37 cellular contexts compared by ENCODE assay signal in the genomic region with DNA sequence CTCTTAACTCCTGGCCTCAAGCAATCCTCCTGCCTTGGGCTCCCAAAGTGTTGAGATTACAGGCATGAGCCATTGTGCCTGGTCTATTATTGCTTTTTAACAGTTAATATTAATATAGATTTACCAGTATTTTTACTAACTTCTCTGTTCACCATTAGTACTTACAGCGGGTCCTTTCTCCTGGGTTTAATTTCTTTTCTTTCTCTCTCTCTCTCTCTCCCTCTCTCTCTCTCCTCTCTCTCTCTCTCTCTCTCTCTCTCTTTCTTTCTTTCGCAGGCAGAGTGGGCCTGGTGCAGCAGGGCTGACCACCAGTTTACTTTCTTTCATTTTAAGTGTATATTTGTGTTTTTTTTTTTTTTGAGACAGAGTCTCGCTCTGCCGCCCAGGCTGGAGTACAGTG.
"Had no signal": no experiment of that assay in that cellular context is flagged by ENCODE, and none has a peak within 500 bp of the region (broad histone marks: within the 10 kb centered on the region; RNA-seq: fewer than 3 reads in every experiment).

No MANE protein-coding gene starts in this region.

- H3K4me1 ChIP-seq: adrenal gland, ascending aorta, body of pancreas, breast epithelium had no signal

- H3K9me3 Mint-ChIP-seq: activated naive CD4-positive, alpha-beta T cell treated with anti-CD3 and anti-CD28 coated beads for 36 hours; activated naive CD4-positive, alpha-beta T cell treated with anti-CD3 and anti-CD28 coated beads, Interleukin-2, amount 10 ng/mL, durations not matched to agents 7 days and 5 days; activated naive CD4-positive, alpha-beta T cell treated with anti-CD3 and anti-CD28 coated beads, Interleukin-2, amount 50 U/mL, for 24 hours; activated naive CD4-positive, alpha-beta T cell treated with anti-CD3 and anti-CD28 coated beads, Interleukin-2, amount 50 U/mL, for 72 hours; activated naive CD8-positive, alpha-beta T cell treated with anti-CD3 and anti-CD28 coated beads for 36 hours; activated naive CD8-positive, alpha-beta T cell treated with anti-CD3 and anti-CD28 coated beads, Interleukin-2, amount 10 ng/mL, durations not matched to agents 7 days and 5 days; activated naive CD8-positive, alpha-beta T cell treated with anti-CD3 and anti-CD28 coated beads, Interleukin-2, amount 50 U/mL, for 24 hours; activated T-cell treated with anti-CD3 and anti-CD28 coated beads, Interleukin-2, amount 50 U/mL, for 24 hours; activated T-cell treated with anti-CD3 and anti-CD28 coated beads, Interleukin-2, amount 50 U/mL, for 4 hours; activated T-cell treated with anti-CD3 and anti-CD28 coated beads, Interleukin-2, amount 50 U/mL, for 72 hours; activated T-helper 1 cell treated with anti-CD3 and anti-CD28 coated beads, Interleukin-12 subunit alpha, Interleukin-12 subunit beta, Interleukin-2, Interleukin-4 antibody, amounts not matched to agents 30 ng/mL and 10 ng/mL and 1 ng/mL, durations not matched to agents 14 hours and 24 hours and 36 hours; activated T-helper 17 cell treated with anti-CD3 and anti-CD28 coated beads, Interleukin-2, amount 50 U/mL, for 72 hours; activated T-helper 2 cell treated with anti-CD3 and anti-CD28 coated beads, Interferon-gamma antibody, Interleukin-2, Interleukin-4, amounts not matched to agents 10 μg/mL and 5 μg/mL and 100 μg/mL, durations not matched to agents 14 hours and 24 hours and 36 hours; central memory CD8-positive, alpha-beta T cell had no signal

- H3K27ac ChIP-seq: adrenal gland, ascending aorta, body of pancreas, brain microvascular endothelial cell, breast epithelium, cardiac muscle cell had no signal

- H3K27me3 Mint-ChIP-seq: activated naive CD8-positive, alpha-beta T cell treated with anti-CD3 and anti-CD28 coated beads for 36 hours; activated naive CD8-positive, alpha-beta T cell treated with anti-CD3 and anti-CD28 coated beads, Interleukin-2, amount 50 U/mL, for 24 hours; brain had no signal

- H3K9me3 ChIP-seq: adrenal gland, ascending aorta, body of pancreas, breast epithelium had no signal

- H3K27ac Mint-ChIP-seq: activated naive CD4-positive, alpha-beta T cell treated with anti-CD3 and anti-CD28 coated beads for 36 hours; activated naive CD4-positive, alpha-beta T cell treated with anti-CD3 and anti-CD28 coated beads, Interleukin-2, amount 10 ng/mL, durations not matched to agents 7 days and 5 days; activated naive CD4-positive, alpha-beta T cell treated with anti-CD3 and anti-CD28 coated beads, Interleukin-2, amount 50 U/mL, for 24 hours; activated naive CD4-positive, alpha-beta T cell treated with anti-CD3 and anti-CD28 coated beads, Interleukin-2, amount 50 U/mL, for 72 hours; activated naive CD8-positive, alpha-beta T cell; activated naive CD8-positive, alpha-beta T cell treated with anti-CD3 and anti-CD28 coated beads for 36 hours; activated naive CD8-positive, alpha-beta T cell treated with anti-CD3 and anti-CD28 coated beads, Interleukin-2, amount 10 ng/mL, durations not matched to agents 7 days and 5 days; activated naive CD8-positive, alpha-beta T cell treated with anti-CD3 and anti-CD28 coated beads, Interleukin-2, amount 50 U/mL, for 24 hours; activated T-cell treated with anti-CD3 and anti-CD28 coated beads, Interleukin-2, amount 50 U/mL, for 24 hours; activated T-cell treated with anti-CD3 and anti-CD28 coated beads, Interleukin-2, amount 50 U/mL, for 72 hours; activated T-helper 1 cell treated with anti-CD3 and anti-CD28 coated beads, Interleukin-12 subunit alpha, Interleukin-12 subunit beta, Interleukin-2, Interleukin-4 antibody, amounts not matched to agents 30 ng/mL and 10 ng/mL and 1 ng/mL, durations not matched to agents 14 hours and 24 hours and 36 hours; activated T-helper 17 cell treated with anti-CD3 and anti-CD28 coated beads, Interleukin-2, amount 50 U/mL, for 72 hours; activated T-helper 2 cell treated with anti-CD3 and anti-CD28 coated beads, Interferon-gamma antibody, Interleukin-2, Interleukin-4, amounts not matched to agents 10 μg/mL and 5 μg/mL and 100 μg/mL, durations not matched to agents 14 hours and 24 hours and 36 hours; brain had no signal

- H3K4me1 Mint-ChIP-seq: activated naive CD4-positive, alpha-beta T cell treated with anti-CD3 and anti-CD28 coated beads, Interleukin-2, amount 10 ng/mL, durations not matched to agents 7 days and 5 days; activated naive CD4-positive, alpha-beta T cell treated with anti-CD3 and anti-CD28 coated beads, Interleukin-2, amount 50 U/mL, for 24 hours; activated naive CD8-positive, alpha-beta T cell treated with anti-CD3 and anti-CD28 coated beads for 36 hours; activated naive CD8-positive, alpha-beta T cell treated with anti-CD3 and anti-CD28 coated beads, Interleukin-2, amount 10 ng/mL, durations not matched to agents 7 days and 5 days; activated naive CD8-positive, alpha-beta T cell treated with anti-CD3 and anti-CD28 coated beads, Interleukin-2, amount 50 U/mL, for 24 hours; activated T-helper 17 cell treated with anti-CD3 and anti-CD28 coated beads, Interleukin-2, amount 50 U/mL, for 72 hours; central memory CD8-positive, alpha-beta T cell had no signal

- H3K4me3 Mint-ChIP-seq: activated naive CD4-positive, alpha-beta T cell treated with anti-CD3 and anti-CD28 coated beads for 36 hours; activated naive CD4-positive, alpha-beta T cell treated with anti-CD3 and anti-CD28 coated beads, Interleukin-2, amount 10 ng/mL, durations not matched to agents 7 days and 5 days; activated naive CD4-positive, alpha-beta T cell treated with anti-CD3 and anti-CD28 coated beads, Interleukin-2, amount 50 U/mL, for 24 hours; activated naive CD8-positive, alpha-beta T cell; activated naive CD8-positive, alpha-beta T cell treated with anti-CD3 and anti-CD28 coated beads for 36 hours; activated naive CD8-positive, alpha-beta T cell treated with anti-CD3 and anti-CD28 coated beads, Interleukin-2, amount 10 ng/mL, durations not matched to agents 7 days and 5 days; activated naive CD8-positive, alpha-beta T cell treated with anti-CD3 and anti-CD28 coated beads, Interleukin-2, amount 50 U/mL, for 24 hours; activated T-cell treated with anti-CD3 and anti-CD28 coated beads, Interleukin-2, amount 50 U/mL, for 24 hours; activated T-cell treated with anti-CD3 and anti-CD28 coated beads, Interleukin-2, amount 50 U/mL, for 4 hours; activated T-cell treated with anti-CD3 and anti-CD28 coated beads, Interleukin-2, amount 50 U/mL, for 72 hours; activated T-helper 1 cell treated with anti-CD3 and anti-CD28 coated beads, Interleukin-12 subunit alpha, Interleukin-12 subunit beta, Interleukin-2, Interleukin-4 antibody, amounts not matched to agents 30 ng/mL and 10 ng/mL and 1 ng/mL, durations not matched to agents 14 hours and 24 hours and 36 hours; activated T-helper 17 cell treated with anti-CD3 and anti-CD28 coated beads, Interleukin-2, amount 50 U/mL, for 72 hours; brain; central memory CD8-positive, alpha-beta T cell had no signal

- ATAC-seq: activated naive CD4-positive, alpha-beta T cell treated with anti-CD3 and anti-CD28 coated beads, Interleukin-2, amount 50 U/mL, for 72 hours; activated naive CD8-positive, alpha-beta T cell treated with anti-CD3 and anti-CD28 coated beads, Interleukin-2, amount 50 U/mL, for 24 hours; activated T-cell treated with anti-CD3 and anti-CD28 coated beads, Interleukin-2, amount 50 U/mL, for 4 hours; activated T-cell treated with anti-CD3 and anti-CD28 coated beads, Interleukin-2, amount 50 U/mL, for 72 hours; activated T-helper 17 cell treated with anti-CD3 and anti-CD28 coated beads, Interleukin-2, amount 50 U/mL, for 72 hours; body of pancreas had no signal

- DNase-seq: activated effector memory CD4-positive, alpha-beta T cell treated with anti-CD3 and anti-CD28 coated beads, Interleukin-2, amount 50 U/mL, for 16 hours; activated effector memory CD4-positive, alpha-beta T cell treated with Interleukin-2 at 50 U/mL for 16 hours; activated gamma-delta T cell; activated gamma-delta T cell treated with Interleukin-2 at 50 U/mL for 16 hours; activated naive CD4-positive, alpha-beta T cell; activated naive CD4-positive, alpha-beta T cell treated with anti-CD3 and anti-CD28 coated beads for 36 hours; activated naive CD4-positive, alpha-beta T cell treated with anti-CD3 and anti-CD28 coated beads, Interleukin-2, amount 10 ng/mL, durations not matched to agents 7 days and 5 days; activated naive CD4-positive, alpha-beta T cell treated with anti-CD3 and anti-CD28 coated beads, Interleukin-2, amount 50 U/mL, for 16 hours; activated naive CD4-positive, alpha-beta T cell treated with Interleukin-2 at 50 U/mL for 16 hours; activated naive CD8-positive, alpha-beta T cell treated with anti-CD3 and anti-CD28 coated beads for 36 hours; activated naive CD8-positive, alpha-beta T cell treated with anti-CD3 and anti-CD28 coated beads, Interleukin-2, amount 10 ng/mL, durations not matched to agents 7 days and 5 days; activated naive CD8-positive, alpha-beta T cell treated with anti-CD3 and anti-CD28 coated beads, Interleukin-2, amount 50 U/mL, for 24 hours; activated T-cell treated with anti-CD3 and anti-CD28 coated beads, Interleukin-2, amount 50 U/mL, for 24 hours; activated T-cell treated with anti-CD3 and anti-CD28 coated beads, Interleukin-2, amount 50 U/mL, for 4 hours; activated T-cell treated with anti-CD3 and anti-CD28 coated beads, Interleukin-2, amount 50 U/mL, for 48 hours; activated T-cell treated with anti-CD3 and anti-CD28 coated beads, Interleukin-2, amount 50 U/mL, for 72 hours; adrenal gland; amniotic stem cell; amygdala; anterior cingulate cortex; aorta; body of pancreas; brain microvascular endothelial cell; caudate nucleus; central memory CD4-positive, alpha-beta T cell; cerebellar nuclear complex had no signal

- H3K36me3 ChIP-seq: adrenal gland, ascending aorta, brain microvascular endothelial cell, breast epithelium, cardiac muscle cell had no signal

- H3K36me3 Mint-ChIP-seq: activated naive CD4-positive, alpha-beta T cell treated with anti-CD3 and anti-CD28 coated beads, Interleukin-2, amount 10 ng/mL, durations not matched to agents 7 days and 5 days; activated naive CD4-positive, alpha-beta T cell treated with anti-CD3 and anti-CD28 coated beads, Interleukin-2, amount 50 U/mL, for 24 hours; activated naive CD4-positive, alpha-beta T cell treated with anti-CD3 and anti-CD28 coated beads, Interleukin-2, amount 50 U/mL, for 72 hours; activated naive CD8-positive, alpha-beta T cell; activated naive CD8-positive, alpha-beta T cell treated with anti-CD3 and anti-CD28 coated beads for 36 hours; activated naive CD8-positive, alpha-beta T cell treated with anti-CD3 and anti-CD28 coated beads, Interleukin-2, amount 10 ng/mL, durations not matched to agents 7 days and 5 days; brain had no signal

- H3K4me3 ChIP-seq: adrenal gland, ascending aorta, body of pancreas, breast epithelium, cardiac muscle cell had no signal
